Comparison of ENCODE assay signal across 24 cellular contexts in genomic region chr2:142545036-142545435, GRCh38.
DNase-seq lines count a peak whose midpoint lies in the region; ATAC-seq and TF ChIP-seq lines count a peak whose summit lies in the region.
"Had no signal": no experiment of that assay in that cellular context is flagged by ENCODE, and none has a peak within 500 bp of the region (broad histone marks: within the 10 kb centered on the region; RNA-seq: fewer than 3 reads in every experiment).

No MANE protein-coding gene starts in this region.

- peaks cover 30% of the 10 kb centered on the region for H3K9me3 Mint-ChIP-seq in chondrocyte (ENCODE audit: low read depth)
- H3K9me3 Mint-ChIP-seq in activated CD8-positive, alpha-beta T cell treated with anti-CD3 and anti-CD28 coated beads for 36 hours: peaks cover 2% of the 10 kb centered on the region

- no peaks in the 10 kb centered on the region for H3K27me3 ChIP-seq in neuronal stem cell (ENCODE audit: control insufficient read depth in 3 of 3, insufficient read depth in 3 of 3, low read depth in 1 of 3, low read length in 3 of 3)

- no peak overlapping the region for H3K18ac ChIP-seq in neuronal stem cell (ENCODE audit: low read length)

- CTCF ChIA-PET in HEK293T (lab: Yijun Ruan, JAX): no interaction called here
- CTCF ChIA-PET in activated CD8-positive, alpha-beta T cell treated with anti-CD3 and anti-CD28 coated beads for 36 hours (lab: Charles Lee): no interaction called here

- POLR2A ChIA-PET in HEK293T (lab: Yijun Ruan, JAX): no interaction called here
- POLR2A ChIA-PET in activated CD8-positive, alpha-beta T cell treated with anti-CD3 and anti-CD28 coated beads for 36 hours (lab: Charles Lee): no interaction called here

- H3K9ac ChIP-seq in SK-N-MC (ENCODE audit: insufficient read length) (peak overlapping the region; percentile 14), neuronal stem cell (ENCODE audit: low read depth, low read length, poor library complexity) (no peak overlapping the region)

- no peak overlapping the region for H3K14ac ChIP-seq in neuronal stem cell (ENCODE audit: low read length)

- TF ChIP-seq CTCF in chondrocyte (IDR thresholded peaks at IDR 0.05): no peak
- no peak for TF ChIP-seq CTCF in activated CD8-positive, alpha-beta T cell treated with anti-CD3 and anti-CD28 coated beads for 36 hours (IDR thresholded peaks at IDR 0.05)

- no peaks in the 10 kb centered on the region for H3K79me1 ChIP-seq in neuronal stem cell (ENCODE audit: low read depth, low read length)

- no peak overlapping the region for H2BK120ac ChIP-seq in neuronal stem cell (ENCODE audit: low read depth, low read length)

- H3K36me3 ChIP-seq in SK-N-MC (ENCODE audit: insufficient read depth, low read length): no peaks in the 10 kb centered on the region
- H3K36me3 ChIP-seq in neuronal stem cell (replicated peaks in 1 of 2; ENCODE audit: control insufficient read depth in 2 of 2, insufficient read depth in 2 of 2, low read length in 2 of 2): no peaks in the 10 kb centered on the region

- H3K4me1 ChIP-seq in neuronal stem cell (ENCODE audit: control insufficient read depth in 2 of 2, insufficient read depth in 1 of 2, low read depth in 1 of 2, low read length in 2 of 2): no peaks in the 10 kb centered on the region

- H3K4me2 ChIP-seq in neuronal stem cell (ENCODE audit: insufficient read depth, low read length, poor library complexity, severe bottlenecking): no peak overlapping the region

- H3K4me3 Mint-ChIP-seq in chondrocyte (ENCODE audit: unreplicated experiment): peak overlapping the region; percentile 45
- H3K4me3 Mint-ChIP-seq in activated CD8-positive, alpha-beta T cell treated with anti-CD3 and anti-CD28 coated beads for 36 hours: no peak overlapping the region
- H3K4me3 Mint-ChIP-seq: B cell; CD8-positive, alpha-beta memory T cell; H9; HFFc6 had no signal

- no CpG with 5 or more reads among the region's 3 CpGs for WGBS in neuronal stem cell (ENCODE audit: extremely low coverage in 2 of 2, insufficient read length in 2 of 2, insufficient replicate concordance in 1 of 2), 2 donors

- H3K4me1 Mint-ChIP-seq in chondrocyte (ENCODE audit: low read depth): peaks cover 18% of the 10 kb centered on the region
- no peaks in the 10 kb centered on the region for H3K4me1 Mint-ChIP-seq in activated CD8-positive, alpha-beta T cell treated with anti-CD3 and anti-CD28 coated beads for 36 hours (ENCODE audit: low read depth)
- H3K4me1 Mint-ChIP-seq: B cell; CD8-positive, alpha-beta memory T cell; H9 had no signal

- H2AFZ ChIP-seq in neuronal stem cell (ENCODE audit: low read length): peak overlapping the region; percentile 12

- H3K4me3 ChIP-seq in SK-N-MC (peak overlapping the region; percentile 49), neuronal stem cell (ENCODE audit: low read length in 2 of 2) (no peak overlapping the region)

- no peak overlapping the region for H4K8ac ChIP-seq in neuronal stem cell (ENCODE audit: low read depth, low read length)

- DNase-seq in SK-N-MC (ENCODE audit: low read depth, low spot score): no peak
- no peak for DNase-seq in chondrocyte (ENCODE audit: low spot score)
- DNase-seq in neuronal stem cell (ENCODE audit: low spot score): no peak
- no peak for DNase-seq in HEK293T (ENCODE audit: extremely low spot score)
- DNase-seq in activated CD8-positive, alpha-beta T cell treated with anti-CD3 and anti-CD28 coated beads for 36 hours: no peak
- DNase-seq in stimulated activated CD4-positive, alpha-beta T cell treated with anti-CD3 and anti-CD28 coated beads, Interleukin-2, amount 100 ng/mL, for 24 hours: no peak
- DNase-seq in putamen (ENCODE audit: low spot score): no peak
- DNase-seq: CD8-positive, alpha-beta memory T cell; DND-41; H9; HFFc6; Karpas-422; MV-4-11; NCI-H1105 treated with DMSO at 0.1 percent for 48 hours; NCI-H2029 treated with DMSO at 0.1 percent for 48 hours; NCI-H226; NCI-H510A; NCI-H69; SHP77 had no signal

- intact Hi-C loops in activated CD8-positive, alpha-beta T cell treated with anti-CD3 and anti-CD28 coated beads for 36 hours (cut with micrococcal nuclease): no loop called here

- H3K27ac Mint-ChIP-seq in chondrocyte (ENCODE audit: unreplicated experiment): peak overlapping the region; percentile 29
- H3K27ac Mint-ChIP-seq in activated CD8-positive, alpha-beta T cell treated with anti-CD3 and anti-CD28 coated beads for 36 hours: no peak overlapping the region
- H3K27ac Mint-ChIP-seq: B cell; CD8-positive, alpha-beta memory T cell; HFFc6 had no signal

- H3K4ac ChIP-seq in neuronal stem cell (ENCODE audit: low read length): no peak overlapping the region

- H3K27ac ChIP-seq in SK-N-MC (peak overlapping the region; percentile 90), neuronal stem cell (replicated peaks; ENCODE audit: low read length) (no peak overlapping the region)
- H3K27ac ChIP-seq: C4-2B, RWPE1 had no signal

- ATAC-seq in activated CD8-positive, alpha-beta T cell treated with anti-CD3 and anti-CD28 coated beads for 36 hours: no peak
- ATAC-seq: HepG2, Panc1 had no signal

- H3K9me3 ChIP-seq in SK-N-MC (ENCODE audit: low read depth, low read length): peaks cover 10% of the 10 kb centered on the region; the same call in 1 of the 2 replicates
- H3K9me3 ChIP-seq in neuronal stem cell (replicated peaks in 1 of 2; ENCODE audit: control insufficient read depth in 2 of 2, insufficient read depth in 1 of 2, low read depth in 1 of 2, low read length in 2 of 2): no peaks in the 10 kb centered on the region

- no peak overlapping the region for H2BK12ac ChIP-seq in neuronal stem cell (ENCODE audit: low read length)

- H3K23ac ChIP-seq in neuronal stem cell (ENCODE audit: low read depth, low read length, poor library complexity): no peak overlapping the region

- no peak overlapping the region for H2BK5ac ChIP-seq in neuronal stem cell (ENCODE audit: low read length)

- H2AK5ac ChIP-seq in neuronal stem cell (ENCODE audit: low read depth, low read length): no peak overlapping the region

- no peak overlapping the region for H2BK15ac ChIP-seq in neuronal stem cell (ENCODE audit: low read length)

- peaks cover 9% of the 10 kb centered on the region for H3K36me3 Mint-ChIP-seq in chondrocyte (ENCODE audit: low read depth)
- no peaks in the 10 kb centered on the region for H3K36me3 Mint-ChIP-seq in activated CD8-positive, alpha-beta T cell treated with anti-CD3 and anti-CD28 coated beads for 36 hours (ENCODE audit: low read depth)

- no peaks in the 10 kb centered on the region for H3K27me3 Mint-ChIP-seq in chondrocyte (ENCODE audit: low read depth)
- H3K27me3 Mint-ChIP-seq in activated CD8-positive, alpha-beta T cell treated with anti-CD3 and anti-CD28 coated beads for 36 hours: no peaks in the 10 kb centered on the region
- H3K27me3 Mint-ChIP-seq: B cell had no signal

- no peak overlapping the region for H4K91ac ChIP-seq in neuronal stem cell (ENCODE audit: low read depth, low read length, poor library complexity)

TF ChIP-seq in HEK293T, 16 proteins besides CTCF, POLR2A, EP300 and RAD21:
- TF ChIP-seq ELF4 (IDR thresholded peaks at IDR 0.05): no peak
- no peak for TF ChIP-seq BHLHE40 (IDR thresholded peaks at IDR 0.05; ENCODE audit: borderline replicate concordance)
- TF ChIP-seq FOXA1 (IDR thresholded peaks at IDR 0.05): no peak
- TF ChIP-seq CTBP1 (IDR thresholded peaks at IDR 0.05; ENCODE audit: borderline replicate concordance): no peak
- TF ChIP-seq FOXK2 (IDR thresholded peaks at IDR 0.05): no peak
- TF ChIP-seq SP1 (IDR thresholded peaks at IDR 0.05): no peak
